ENCODE assay signal across 2 cellular contexts in the genomic region with DNA sequence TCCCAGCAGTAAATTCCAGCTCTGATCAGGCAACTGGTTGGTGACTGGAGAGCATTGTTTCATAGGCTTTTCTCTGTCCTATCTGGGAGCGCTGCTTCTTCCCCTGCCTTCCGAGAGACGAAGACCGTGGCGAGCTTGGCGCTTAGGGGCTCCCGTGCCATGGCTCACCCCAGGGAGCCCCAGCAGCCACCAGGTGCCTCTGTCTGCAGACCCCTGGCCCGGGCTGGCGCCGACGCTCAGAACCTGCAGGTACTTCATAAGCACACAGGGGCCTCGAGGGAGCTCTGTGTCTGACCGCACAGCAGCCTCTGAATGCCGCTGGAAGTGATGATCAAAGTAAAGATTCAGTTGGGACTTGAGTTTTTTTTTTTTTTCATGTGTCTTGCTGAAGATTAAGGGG.
TF ChIP-seq lines count a peak whose summit lies in the region.

No MANE protein-coding gene starts in this region.

TF ChIP-seq in IMR-90, 13 proteins besides CTCF, POLR2A, EP300 and RAD21:
- no peak for TF ChIP-seq RFX5 (IDR thresholded peaks at IDR 0.05; ENCODE audit: low read depth, low read length)
- TF ChIP-seq, protein P1, sequence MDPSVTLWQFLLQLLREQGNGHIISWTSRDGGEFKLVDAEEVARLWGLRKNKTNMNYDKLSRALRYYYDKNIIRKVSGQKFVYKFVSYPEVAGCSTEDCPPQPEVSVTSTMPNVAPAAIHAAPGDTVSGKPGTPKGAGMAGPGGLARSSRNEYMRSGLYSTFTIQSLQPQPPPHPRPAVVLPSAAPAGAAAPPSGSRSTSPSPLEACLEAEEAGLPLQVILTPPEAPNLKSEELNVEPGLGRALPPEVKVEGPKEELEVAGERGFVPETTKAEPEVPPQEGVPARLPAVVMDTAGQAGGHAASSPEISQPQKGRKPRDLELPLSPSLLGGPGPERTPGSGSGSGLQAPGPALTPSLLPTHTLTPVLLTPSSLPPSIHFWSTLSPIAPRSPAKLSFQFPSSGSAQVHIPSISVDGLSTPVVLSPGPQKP (IDR thresholded peaks at IDR 0.05; ENCODE audit: borderline replicate concordance, low read depth, low read length) = no peak
- no peak for TF ChIP-seq BHLHE40 (IDR thresholded peaks at IDR 0.05; ENCODE audit: low read depth, low read length)
- no peak for TF ChIP-seq CEBPB (IDR thresholded peaks at IDR 0.05; ENCODE audit: low read depth, low read length)

TF ChIP-seq in endothelial cell of umbilical vein, 7 proteins besides CTCF, POLR2A, EP300 and RAD21:
- TF ChIP-seq JUN (IDR thresholded peaks at IDR 0.05; ENCODE audit: borderline replicate concordance, insufficient read depth, insufficient read length, low read depth) = no peak
- no peak for TF ChIP-seq GATA2 (IDR thresholded peaks at IDR 0.05; ENCODE audit: insufficient read depth, insufficient read length, low read depth, low read length)
- no peak for TF ChIP-seq EZH2 (IDR thresholded peaks at IDR 0.05; ENCODE audit: borderline replicate concordance, low read depth, low read length, severe bottlenecking)
- no peak for TF ChIP-seq POLR2AphosphoS5 (IDR thresholded peaks at IDR 0.05; ENCODE audit: insufficient read depth, low read depth, low read length)
- no peak for TF ChIP-seq MYC (IDR thresholded peaks at IDR 0.05; ENCODE audit: low read depth, low read length)
- TF ChIP-seq, protein P2, sequence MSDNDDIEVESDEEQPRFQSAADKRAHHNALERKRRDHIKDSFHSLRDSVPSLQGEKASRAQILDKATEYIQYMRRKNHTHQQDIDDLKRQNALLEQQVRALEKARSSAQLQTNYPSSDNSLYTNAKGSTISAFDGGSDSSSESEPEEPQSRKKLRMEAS (IDR thresholded peaks at IDR 0.05; ENCODE audit: insufficient read depth, insufficient read length) = no peak
- TF ChIP-seq FOS (IDR thresholded peaks at IDR 0.05; ENCODE audit: borderline replicate concordance, insufficient read depth, low read length) = no peak
TF ChIP-seq in endothelial cell of umbilical vein: peak in this region for 0.
